In genomic region chr5:181217111-181217804, GRCh38 we compare ENCODE assay signal across 8 cellular contexts. TPM values are rescaled to one million over a fixed set of nuclear protein-coding genes. Genes with fewer than 3 reads are reported as not detected.
DNase-seq lines count a peak whose midpoint lies in the region; FAIRE-seq and TF ChIP-seq lines count a peak whose summit lies in the region.

No MANE protein-coding gene starts in this region.

- H3K4me3 ChIP-seq in BLaER1 (peak overlapping the region; percentile 71), bronchial epithelial cell (ENCODE audit: low read depth, low read length) (peak overlapping the region; percentile 40)

- peak overlapping the region; percentile 72 for H3K9ac ChIP-seq in BLaER1

- in situ Hi-C loops in SK-MEL-5 (cut with HindIII; ENCODE audit: low pct_unique_long_range_greater_than_20kb, low sequenced_read_pairs): no loop called here

- no peaks in the 10 kb centered on the region for H3K36me3 ChIP-seq in BLaER1
- H3K36me3 ChIP-seq in bronchial epithelial cell (ENCODE audit: control insufficient read depth, insufficient read depth, low read length): no peaks in the 10 kb centered on the region

- H3K4me2 ChIP-seq in BLaER1: peak overlapping the region; percentile 94

- H3K9me3 ChIP-seq in BLaER1: no peaks in the 10 kb centered on the region

- H4K20me1 ChIP-seq in BLaER1: no peaks in the 10 kb centered on the region

- DNase-seq in HCEC 1CT: peak; percentile 53
- peak; percentile 62 for DNase-seq in SK-MEL-5 (ENCODE audit: low read depth, low spot score)
- DNase-seq in bronchial epithelial cell (ENCODE audit: low read depth): peak; percentile 35
- peak; percentile 72 for DNase-seq in left kidney (ENCODE audit: low read depth, low spot score)
- DNase-seq in stimulated activated CD4-positive, alpha-beta T cell treated with anti-CD3 and anti-CD28 coated beads, TNF-alpha, amount 100 ng/mL, for 24 hours (ENCODE audit: low read depth in 3 of 3): peak in 2 of 3 experiments; percentile 49 to 68
- no peak for DNase-seq in midbrain (lab: John Stamatoyannopoulos, UW)
- DNase-seq in stimulated activated naive CD4-positive, alpha-beta T cell (lab: John Stamatoyannopoulos, UW): no peak

- no peak for TF ChIP-seq CTCF in bronchial epithelial cell (IDR thresholded peaks at IDR 0.05; ENCODE audit: insufficient read depth, low read length, severe bottlenecking)

- FAIRE-seq in bronchial epithelial cell (lab: Jason Lieb, UNC): no peak

- peaks cover 37% of the 10 kb centered on the region for H3K4me1 ChIP-seq in BLaER1

- peaks cover 23% of the 10 kb centered on the region for H3K27me3 ChIP-seq in BLaER1
- no peaks in the 10 kb centered on the region for H3K27me3 ChIP-seq in bronchial epithelial cell (ENCODE audit: control insufficient read depth, insufficient read depth, low read length)

- H3K27ac ChIP-seq in BLaER1: no peak overlapping the region

RNA-seq across cellular contexts. Expression of gene TRIM41, which starts 5.8 kb away (rescaled TPM):
- 14.4 and 17.9 TPM in 2 replicates for total RNA-seq in SK-MEL-5 (2014; rRNA removed; shearing (Covaris generic))
- polyA plus RNA-seq in SK-MEL-5 (2015; cell fraction: cytosol; rRNA removed): 18.4 and 18.7 TPM in 2 replicates
- polyA plus RNA-seq in SK-MEL-5 (2015; cell fraction: nucleus; rRNA removed): 56.1 and 57.5 TPM in 2 replicates
- total RNA-seq in bronchial epithelial cell: 10.3 and 26.0 TPM in 2 replicates

RNA-seq across cellular contexts. Expression of gene TRIM7, which starts 12.3 kb away (rescaled TPM):
- 4.1 and 6.8 TPM in 2 replicates for total RNA-seq in SK-MEL-5 (2014; rRNA removed; shearing (Covaris generic))
- 2.5 and 3.3 TPM in 2 replicates for polyA plus RNA-seq in SK-MEL-5 (2015; cell fraction: cytosol; rRNA removed)
- polyA plus RNA-seq in SK-MEL-5 (2015; cell fraction: nucleus; rRNA removed): 1.7 and 3.6 TPM in 2 replicates
- 20.8 and 35.7 TPM in 2 replicates for total RNA-seq in bronchial epithelial cell

RNA-seq across cellular contexts. Expression of gene RACK1, which starts 26.4 kb away (rescaled TPM):
- 4,033 and 4,118 TPM in 2 replicates for total RNA-seq in SK-MEL-5 (2014; rRNA removed; shearing (Covaris generic))
- polyA plus RNA-seq in SK-MEL-5 (2015; cell fraction: cytosol; rRNA removed): 3,054 and 3,080 TPM in 2 replicates
- 1,330 and 1,541 TPM in 2 replicates for polyA plus RNA-seq in SK-MEL-5 (2015; cell fraction: nucleus; rRNA removed)
- total RNA-seq in bronchial epithelial cell: 5,806 and 7,283 TPM in 2 replicates

RNA-seq across cellular contexts. Expression of gene TRIM52, which starts 43.7 kb away (rescaled TPM):
- 2.2 and 3.3 TPM in 2 replicates for total RNA-seq in SK-MEL-5 (2014; rRNA removed; shearing (Covaris generic))
- 2.8 TPM in 2 replicates for polyA plus RNA-seq in SK-MEL-5 (2015; cell fraction: cytosol; rRNA removed)
- 41.2 and 50.6 TPM in 2 replicates for polyA plus RNA-seq in SK-MEL-5 (2015; cell fraction: nucleus; rRNA removed)
- 1.3 and 2.2 TPM in 2 replicates for total RNA-seq in bronchial epithelial cell

Comparison
In these comparisons a context has a peak if more than half of its experiments do, and no peak if none do; other contexts are left out.
1. DNase-seq: peak in HCEC 1CT (single experiment), SK-MEL-5 (single experiment), bronchial epithelial cell (single experiment), left kidney (single experiment) and stimulated activated CD4-positive, alpha-beta T cell treated with anti-CD3 and anti-CD28 coated beads, TNF-alpha, amount 100 ng/mL, for 24 hours (2 of 3); none in midbrain (single experiment) and stimulated activated naive CD4-positive, alpha-beta T cell (0 of 6).